Comparison of ENCODE assay signal across 1 cellular context in genomic region chr11:10405858-10406592, GRCh38.
TF ChIP-seq lines count a peak whose summit lies in the region.

No MANE protein-coding gene starts in this region.

TF ChIP-seq in H1, 55 proteins besides CTCF, POLR2A, EP300 and RAD21 (continued from another document):
- TF ChIP-seq CHD1 (IDR thresholded peaks at IDR 0.05; ENCODE audit: low read depth, low read length) (no peak), KDM5A (IDR thresholded peaks at IDR 0.05; ENCODE audit: low read length) (no peak), USF2 (IDR thresholded peaks at IDR 0.05; ENCODE audit: low read length) (no peak), BCL11A (IDR thresholded peaks at IDR 0.05; ENCODE audit: low read depth in 2 of 2, low read length in 2 of 2) (no peak), TBP (IDR thresholded peaks at IDR 0.05; ENCODE audit: low read depth, low read length) (no peak), SP1 (IDR thresholded peaks at IDR 0.05; ENCODE audit: low read depth, low read length) (0 out of 2 replicates have a peak, but pooled peaks have one; percentile 12), PHF8 (conservative IDR thresholded peaks at IDR 0.05; ENCODE audit: low read depth, low read length) (no peak), ASH2L (IDR thresholded peaks at IDR 0.05; ENCODE audit: low read length) (no peak), GTF2F1 (IDR thresholded peaks at IDR 0.05; ENCODE audit: borderline replicate concordance, low read depth, low read length) (no peak), ATF3 (IDR thresholded peaks at IDR 0.05; ENCODE audit: insufficient read depth, low read depth, low read length) (0 out of 2 replicates have a peak, but pooled peaks have one; percentile 11), BACH1 (IDR thresholded peaks at IDR 0.05; ENCODE audit: low read length) (peak; percentile 97), FOSL1 (IDR thresholded peaks at IDR 0.05; ENCODE audit: insufficient read depth, low read depth, low read length) (no peak), CEBPB (IDR thresholded peaks at IDR 0.05; ENCODE audit: low read depth, low read length) (0 out of 2 replicates have a peak, but pooled peaks have one; percentile 12)
